In genomic region chr4:88820723-88821368, GRCh38 we compare ENCODE assay signal across 10 cellular contexts.
A peak's percentile ranks its signal among the peaks of the same experiment; 100 is the strongest.
DNase-seq lines count a peak whose midpoint lies in the region; ATAC-seq and TF ChIP-seq lines count a peak whose summit lies in the region.
"Had no signal": no experiment of that assay in that cellular context is flagged by ENCODE, and none has a peak within 500 bp of the region (broad histone marks: within the 10 kb centered on the region; RNA-seq: fewer than 3 reads in every experiment).

No MANE protein-coding gene starts in this region.

- DNase-seq in NCI-H1092 treated with DMSO at 0.1 percent for 48 hours (lab: John Stamatoyannopoulos, UW) = peak; percentile 72
- no peak for DNase-seq in NCI-H1092 (lab: John Stamatoyannopoulos, UW)
- DNase-seq in NCI-H69 (lab: John Stamatoyannopoulos, UW) = peak; percentile 65
- DNase-seq in fibroblast of lung (ENCODE audit: low read depth in 2 of 2) = no peak
- no peak for DNase-seq in retinal pigment epithelial cell (ENCODE audit: low read depth)
- no peak for DNase-seq in 8988T
- DNase-seq in GM03348 (ENCODE audit: low spot score) = no peak
- DNase-seq: ACHN, trophoblast cell had no signal

- no peaks in the 10 kb centered on the region for H3K36me3 ChIP-seq in fibroblast of lung (ENCODE audit: control insufficient read depth, insufficient read depth, low read length)

- H3K9ac ChIP-seq in fibroblast of lung (ENCODE audit: insufficient read depth, low read length) = no peak overlapping the region

- no peaks in the 10 kb centered on the region for H4K20me1 ChIP-seq in fibroblast of lung (ENCODE audit: control insufficient read depth, extremely low read depth, insufficient read depth, low read length)

- no peaks in the 10 kb centered on the region for H3K27me3 ChIP-seq in fibroblast of lung (ENCODE audit: control insufficient read depth, insufficient read depth, low read length)

- H3K27ac ChIP-seq in fibroblast of lung (ENCODE audit: insufficient read depth, low read length) = peak overlapping the region; percentile 50

- H3K4me3 ChIP-seq in fibroblast of lung (replicated peaks in 1 of 4; ENCODE audit: control extremely low read depth in 1 of 4, insufficient read depth in 1 of 4, low read depth in 3 of 4, low read length in 4 of 4) (peak overlapping the region; percentile 38 to 93 (median 62)), retinal pigment epithelial cell (ENCODE audit: low read length) (peak overlapping the region; percentile 67)

- H3K9me3 ChIP-seq in fibroblast of lung (ENCODE audit: control insufficient read depth, insufficient read depth, low read depth, low read length) = no peaks in the 10 kb centered on the region

- peaks cover 13% of the 10 kb centered on the region for H3K4me1 ChIP-seq in fibroblast of lung (ENCODE audit: control insufficient read depth, extremely low read depth, insufficient read depth, low read length)

- peak overlapping the region; percentile 79 for H3K4me2 ChIP-seq in fibroblast of lung (ENCODE audit: extremely low read depth, insufficient read depth, low read length)

- TF ChIP-seq CTCF in fibroblast of lung (conservative IDR thresholded peaks at IDR 0.05 in 1 of 2, IDR thresholded peaks at IDR 0.05 in 1 of 2; ENCODE audit: low read depth in 1 of 2, low read length in 2 of 2) (no peak), retinal pigment epithelial cell (conservative IDR thresholded peaks at IDR 0.05; ENCODE audit: low read depth, low read length) (no peak)

- no peak for ATAC-seq in HG02642 (IDR thresholded peaks at IDR 0.05; ENCODE audit: poor library complexity, unreplicated experiment)

- peaks cover 11% of the 10 kb centered on the region for H3K79me2 ChIP-seq in fibroblast of lung (ENCODE audit: control insufficient read depth, insufficient read depth, low read length)

- H2AFZ ChIP-seq in fibroblast of lung (ENCODE audit: low read length) = peak overlapping the region; percentile 45

Comparison
In these comparisons a context has a peak if more than half of its experiments do, and no peak if none do; other contexts are left out.
1. DNase-seq: peak in NCI-H1092 treated with DMSO at 0.1 percent for 48 hours (single experiment) and NCI-H69 (single experiment); none in NCI-H1092 (single experiment), fibroblast of lung (0 of 2), retinal pigment epithelial cell (single experiment), 8988T (single experiment) and GM03348 (single experiment).